In genomic region chr18:2376707-2377106, GRCh38 we compare ENCODE assay signal across 22 cellular contexts.
"Had no signal": no experiment of that assay in that cellular context is flagged by ENCODE, and none has a peak within 500 bp of the region (broad histone marks: within the 10 kb centered on the region; RNA-seq: fewer than 3 reads in every experiment).

No MANE protein-coding gene starts in this region.

- H3K9me3 ChIP-seq: SJCRH30 had no signal

- FAIRE-seq: HepG2 had no signal

- H3K27ac ChIP-seq: KMS-11, RWPE1, SJCRH30 had no signal

- H3K4me3 ChIP-seq: SJCRH30 had no signal

- H3K36me3 ChIP-seq: SJCRH30 had no signal

- H3K4me1 ChIP-seq: SJCRH30 had no signal

- ATAC-seq: HepG2, Panc1 had no signal

- H3K9ac ChIP-seq: KMS-11 had no signal

- H3K4me2 ChIP-seq: KMS-11 had no signal

- DNase-seq: IMR-90; Kasumi-1; MM.1S; NCI-H1092 treated with DMSO at 0.1 percent for 48 hours; NCI-H1436; NCI-H187; NCI-H2029; NCI-H2081 treated with DMSO at 0.1 percent for 48 hours; NCI-H2171; NCI-H226; NCI-H446; NCI-H510A; NCI-H524 treated with DMSO at 0.1 percent for 48 hours; NCI-H69; NCI-H774; NK-92 treated with Interleukin-12 subunit alpha and Interleukin-12 subunit beta, amount 100 ng/mL, for 24 hours; SHP77 treated with DMSO at 0.1 percent for 48 hours; SJCRH30 had no signal
